Comparison of ENCODE assay signal across 1 cellular context in the genomic region with DNA sequence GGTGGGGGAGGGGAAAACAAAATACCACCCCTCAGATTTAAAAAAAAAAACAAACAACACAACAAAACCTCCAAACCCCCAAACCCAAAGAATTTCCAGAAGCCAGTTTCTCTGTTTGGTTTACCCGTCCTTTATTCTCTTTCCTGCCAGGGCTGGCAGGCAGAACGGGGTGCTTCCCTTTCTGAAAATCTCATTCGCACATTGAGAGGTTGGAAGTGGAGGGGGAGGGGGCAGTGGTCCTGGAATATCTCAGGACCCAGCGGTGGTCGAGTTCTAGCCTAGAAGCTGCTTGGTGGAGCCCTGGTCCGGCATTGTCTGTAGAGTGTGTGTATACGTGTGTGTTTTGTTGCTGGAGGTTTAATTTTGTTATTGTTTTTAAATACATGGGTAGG.
TF ChIP-seq lines count a peak whose summit lies in the region.

No MANE protein-coding gene starts in this region.

TF ChIP-seq in K562, 482 proteins besides CTCF, POLR2A, EP300 and RAD21 (continues in another document):
- no peak for TF ChIP-seq PHF8 (IDR thresholded peaks at IDR 0.05; ENCODE audit: borderline replicate concordance, low read length)
- no peak for TF ChIP-seq STAT5B (CRISPR knock-in tag; IDR thresholded peaks at IDR 0.05)
- no peak for TF ChIP-seq PRPF4 (IDR thresholded peaks at IDR 0.05; ENCODE audit: insufficient read depth, low read depth, low read length, poor library complexity, severe bottlenecking)
- no peak for TF ChIP-seq MAFK (IDR thresholded peaks at IDR 0.05; ENCODE audit: low read length)
- TF ChIP-seq, protein P1, sequence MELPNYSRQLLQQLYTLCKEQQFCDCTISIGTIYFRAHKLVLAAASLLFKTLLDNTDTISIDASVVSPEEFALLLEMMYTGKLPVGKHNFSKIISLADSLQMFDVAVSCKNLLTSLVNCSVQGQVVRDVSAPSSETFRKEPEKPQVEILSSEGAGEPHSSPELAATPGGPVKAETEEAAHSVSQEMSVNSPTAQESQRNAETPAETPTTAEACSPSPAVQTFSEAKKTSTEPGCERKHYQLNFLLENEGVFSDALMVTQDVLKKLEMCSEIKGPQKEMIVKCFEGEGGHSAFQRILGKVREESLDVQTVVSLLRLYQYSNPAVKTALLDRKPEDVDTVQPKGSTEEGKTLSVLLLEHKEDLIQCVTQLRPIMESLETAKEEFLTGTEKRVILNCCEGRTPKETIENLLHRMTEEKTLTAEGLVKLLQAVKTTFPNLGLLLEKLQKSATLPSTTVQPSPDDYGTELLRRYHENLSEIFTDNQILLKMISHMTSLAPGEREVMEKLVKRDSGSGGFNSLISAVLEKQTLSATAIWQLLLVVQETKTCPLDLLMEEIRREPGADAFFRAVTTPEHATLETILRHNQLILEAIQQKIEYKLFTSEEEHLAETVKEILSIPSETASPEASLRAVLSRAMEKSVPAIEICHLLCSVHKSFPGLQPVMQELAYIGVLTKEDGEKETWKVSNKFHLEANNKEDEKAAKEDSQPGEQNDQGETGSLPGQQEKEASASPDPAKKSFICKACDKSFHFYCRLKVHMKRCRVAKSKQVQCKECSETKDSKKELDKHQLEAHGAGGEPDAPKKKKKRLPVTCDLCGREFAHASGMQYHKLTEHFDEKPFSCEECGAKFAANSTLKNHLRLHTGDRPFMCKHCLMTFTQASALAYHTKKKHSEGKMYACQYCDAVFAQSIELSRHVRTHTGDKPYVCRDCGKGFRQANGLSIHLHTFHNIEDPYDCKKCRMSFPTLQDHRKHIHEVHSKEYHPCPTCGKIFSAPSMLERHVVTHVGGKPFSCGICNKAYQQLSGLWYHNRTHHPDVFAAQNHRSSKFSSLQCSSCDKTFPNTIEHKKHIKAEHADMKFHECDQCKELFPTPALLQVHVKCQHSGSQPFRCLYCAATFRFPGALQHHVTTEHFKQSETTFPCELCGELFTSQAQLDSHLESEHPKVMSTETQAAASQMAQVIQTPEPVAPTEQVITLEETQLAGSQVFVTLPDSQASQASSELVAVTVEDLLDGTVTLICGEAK (IDR thresholded peaks at IDR 0.05) = peak; percentile 50; the same call in 1 of the 2 replicates
- TF ChIP-seq, protein P1 (CRISPR knock-in tag; IDR thresholded peaks at IDR 0.05) = no peak
- TF ChIP-seq ZNF444 (CRISPR knock-in tag; IDR thresholded peaks at IDR 0.05) = no peak
- TF ChIP-seq, protein P2, sequence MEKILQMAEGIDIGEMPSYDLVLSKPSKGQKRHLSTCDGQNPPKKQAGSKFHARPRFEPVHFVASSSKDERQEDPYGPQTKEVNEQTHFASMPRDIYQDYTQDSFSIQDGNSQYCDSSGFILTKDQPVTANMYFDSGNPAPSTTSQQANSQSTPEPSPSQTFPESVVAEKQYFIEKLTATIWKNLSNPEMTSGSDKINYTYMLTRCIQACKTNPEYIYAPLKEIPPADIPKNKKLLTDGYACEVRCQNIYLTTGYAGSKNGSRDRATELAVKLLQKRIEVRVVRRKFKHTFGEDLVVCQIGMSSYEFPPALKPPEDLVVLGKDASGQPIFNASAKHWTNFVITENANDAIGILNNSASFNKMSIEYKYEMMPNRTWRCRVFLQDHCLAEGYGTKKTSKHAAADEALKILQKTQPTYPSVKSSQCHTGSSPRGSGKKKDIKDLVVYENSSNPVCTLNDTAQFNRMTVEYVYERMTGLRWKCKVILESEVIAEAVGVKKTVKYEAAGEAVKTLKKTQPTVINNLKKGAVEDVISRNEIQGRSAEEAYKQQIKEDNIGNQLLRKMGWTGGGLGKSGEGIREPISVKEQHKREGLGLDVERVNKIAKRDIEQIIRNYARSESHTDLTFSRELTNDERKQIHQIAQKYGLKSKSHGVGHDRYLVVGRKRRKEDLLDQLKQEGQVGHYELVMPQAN (IDR thresholded peaks at IDR 0.05; ENCODE audit: borderline replicate concordance) = 0 out of 2 replicates have a peak, but pooled peaks have one; percentile 25
- TF ChIP-seq KDM1A (IDR thresholded peaks at IDR 0.05) = no peak
- no peak for TF ChIP-seq MCM3 (IDR thresholded peaks at IDR 0.05)
- TF ChIP-seq, protein P3, sequence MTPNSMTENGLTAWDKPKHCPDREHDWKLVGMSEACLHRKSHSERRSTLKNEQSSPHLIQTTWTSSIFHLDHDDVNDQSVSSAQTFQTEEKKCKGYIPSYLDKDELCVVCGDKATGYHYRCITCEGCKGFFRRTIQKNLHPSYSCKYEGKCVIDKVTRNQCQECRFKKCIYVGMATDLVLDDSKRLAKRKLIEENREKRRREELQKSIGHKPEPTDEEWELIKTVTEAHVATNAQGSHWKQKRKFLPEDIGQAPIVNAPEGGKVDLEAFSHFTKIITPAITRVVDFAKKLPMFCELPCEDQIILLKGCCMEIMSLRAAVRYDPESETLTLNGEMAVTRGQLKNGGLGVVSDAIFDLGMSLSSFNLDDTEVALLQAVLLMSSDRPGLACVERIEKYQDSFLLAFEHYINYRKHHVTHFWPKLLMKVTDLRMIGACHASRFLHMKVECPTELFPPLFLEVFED (CRISPR knock-in tag; conservative IDR thresholded peaks at IDR 0.05) = no peak
- TF ChIP-seq HCFC1 (IDR thresholded peaks at IDR 0.05; ENCODE audit: low read depth, low read length) = no peak
- no peak for TF ChIP-seq CAMTA2 (CRISPR knock-in tag; conservative IDR thresholded peaks at IDR 0.05)
- TF ChIP-seq PYGO2 (tag; IDR thresholded peaks at IDR 0.05) = no peak
- no peak for TF ChIP-seq TAF9B (IDR thresholded peaks at IDR 0.05; ENCODE audit: partially characterized antibody)
- no peak for TF ChIP-seq PHF21A (IDR thresholded peaks at IDR 0.05; ENCODE audit: borderline replicate concordance, low read depth)
- TF ChIP-seq KAT7 (CRISPR knock-in tag; IDR thresholded peaks at IDR 0.05; ENCODE audit: borderline replicate concordance) = 0 out of 2 replicates have a peak, but pooled peaks have one; percentile 7
- no peak for TF ChIP-seq ZNF3 (CRISPR knock-in tag; IDR thresholded peaks at IDR 0.05)
- TF ChIP-seq, protein P4, sequence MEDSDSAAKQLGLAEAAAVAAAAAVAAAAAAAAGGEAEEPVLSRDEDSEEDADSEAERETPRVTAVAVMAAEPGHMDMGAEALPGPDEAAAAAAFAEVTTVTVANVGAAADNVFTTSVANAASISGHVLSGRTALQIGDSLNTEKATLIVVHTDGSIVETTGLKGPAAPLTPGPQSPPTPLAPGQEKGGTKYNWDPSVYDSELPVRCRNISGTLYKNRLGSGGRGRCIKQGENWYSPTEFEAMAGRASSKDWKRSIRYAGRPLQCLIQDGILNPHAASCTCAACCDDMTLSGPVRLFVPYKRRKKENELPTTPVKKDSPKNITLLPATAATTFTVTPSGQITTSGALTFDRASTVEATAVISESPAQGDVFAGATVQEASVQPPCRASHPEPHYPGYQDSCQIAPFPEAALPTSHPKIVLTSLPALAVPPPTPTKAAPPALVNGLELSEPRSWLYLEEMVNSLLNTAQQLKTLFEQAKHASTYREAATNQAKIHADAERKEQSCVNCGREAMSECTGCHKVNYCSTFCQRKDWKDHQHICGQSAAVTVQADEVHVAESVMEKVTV (CRISPR knock-in tag; IDR thresholded peaks at IDR 0.05) = no peak
- no peak for TF ChIP-seq SP2 (IDR thresholded peaks at IDR 0.05; ENCODE audit: extremely low read depth, low read depth, low read length, poor library complexity, severe bottlenecking)
- TF ChIP-seq, protein P5, sequence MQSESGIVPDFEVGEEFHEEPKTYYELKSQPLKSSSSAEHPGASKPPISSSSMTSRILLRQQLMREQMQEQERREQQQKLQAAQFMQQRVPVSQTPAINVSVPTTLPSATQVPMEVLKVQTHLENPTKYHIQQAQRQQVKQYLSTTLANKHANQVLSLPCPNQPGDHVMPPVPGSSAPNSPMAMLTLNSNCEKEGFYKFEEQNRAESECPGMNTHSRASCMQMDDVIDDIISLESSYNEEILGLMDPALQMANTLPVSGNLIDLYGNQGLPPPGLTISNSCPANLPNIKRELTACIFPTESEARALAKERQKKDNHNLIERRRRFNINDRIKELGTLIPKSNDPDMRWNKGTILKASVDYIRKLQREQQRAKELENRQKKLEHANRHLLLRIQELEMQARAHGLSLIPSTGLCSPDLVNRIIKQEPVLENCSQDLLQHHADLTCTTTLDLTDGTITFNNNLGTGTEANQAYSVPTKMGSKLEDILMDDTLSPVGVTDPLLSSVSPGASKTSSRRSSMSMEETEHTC (IDR thresholded peaks at IDR 0.05) = no peak
- no peak for TF ChIP-seq ADNP (tag; IDR thresholded peaks at IDR 0.05)
- TF ChIP-seq CBX8 (IDR thresholded peaks at IDR 0.05; ENCODE audit: borderline replicate concordance, extremely low read depth, low read depth, low read length, poor library complexity, severe bottlenecking) = no peak
- TF ChIP-seq ZEB2 (IDR thresholded peaks at IDR 0.05) = no peak
- TF ChIP-seq, protein P6, sequence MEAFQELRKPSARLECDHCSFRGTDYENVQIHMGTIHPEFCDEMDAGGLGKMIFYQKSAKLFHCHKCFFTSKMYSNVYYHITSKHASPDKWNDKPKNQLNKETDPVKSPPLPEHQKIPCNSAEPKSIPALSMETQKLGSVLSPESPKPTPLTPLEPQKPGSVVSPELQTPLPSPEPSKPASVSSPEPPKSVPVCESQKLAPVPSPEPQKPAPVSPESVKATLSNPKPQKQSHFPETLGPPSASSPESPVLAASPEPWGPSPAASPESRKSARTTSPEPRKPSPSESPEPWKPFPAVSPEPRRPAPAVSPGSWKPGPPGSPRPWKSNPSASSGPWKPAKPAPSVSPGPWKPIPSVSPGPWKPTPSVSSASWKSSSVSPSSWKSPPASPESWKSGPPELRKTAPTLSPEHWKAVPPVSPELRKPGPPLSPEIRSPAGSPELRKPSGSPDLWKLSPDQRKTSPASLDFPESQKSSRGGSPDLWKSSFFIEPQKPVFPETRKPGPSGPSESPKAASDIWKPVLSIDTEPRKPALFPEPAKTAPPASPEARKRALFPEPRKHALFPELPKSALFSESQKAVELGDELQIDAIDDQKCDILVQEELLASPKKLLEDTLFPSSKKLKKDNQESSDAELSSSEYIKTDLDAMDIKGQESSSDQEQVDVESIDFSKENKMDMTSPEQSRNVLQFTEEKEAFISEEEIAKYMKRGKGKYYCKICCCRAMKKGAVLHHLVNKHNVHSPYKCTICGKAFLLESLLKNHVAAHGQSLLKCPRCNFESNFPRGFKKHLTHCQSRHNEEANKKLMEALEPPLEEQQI (IDR thresholded peaks at IDR 0.05) = no peak
- no peak for TF ChIP-seq E2F3 (CRISPR knock-in tag; IDR thresholded peaks at IDR 0.05)
- TF ChIP-seq FOXA1 (IDR thresholded peaks at IDR 0.05; ENCODE audit: borderline replicate concordance) = no peak
- 0 out of 2 replicates have a peak, but pooled peaks have one; percentile 3 for TF ChIP-seq ZBTB7A (IDR thresholded peaks at IDR 0.05; ENCODE audit: borderline replicate concordance, control insufficient read depth, low read depth, low read length)
- 0 out of 2 replicates have a peak, but pooled peaks have one; percentile 60 for TF ChIP-seq ARID2 (IDR thresholded peaks at IDR 0.05)
- TF ChIP-seq KLF16 (IDR thresholded peaks at IDR 0.05) = no peak
- TF ChIP-seq ZNF699 (CRISPR knock-in tag; IDR thresholded peaks at IDR 0.05; ENCODE audit: insufficient replicate concordance) = no peak
- TF ChIP-seq ZNF57 (CRISPR knock-in tag; IDR thresholded peaks at IDR 0.05) = no peak
- TF ChIP-seq GATAD2A (IDR thresholded peaks at IDR 0.05) = no peak
- TF ChIP-seq, protein P7, sequence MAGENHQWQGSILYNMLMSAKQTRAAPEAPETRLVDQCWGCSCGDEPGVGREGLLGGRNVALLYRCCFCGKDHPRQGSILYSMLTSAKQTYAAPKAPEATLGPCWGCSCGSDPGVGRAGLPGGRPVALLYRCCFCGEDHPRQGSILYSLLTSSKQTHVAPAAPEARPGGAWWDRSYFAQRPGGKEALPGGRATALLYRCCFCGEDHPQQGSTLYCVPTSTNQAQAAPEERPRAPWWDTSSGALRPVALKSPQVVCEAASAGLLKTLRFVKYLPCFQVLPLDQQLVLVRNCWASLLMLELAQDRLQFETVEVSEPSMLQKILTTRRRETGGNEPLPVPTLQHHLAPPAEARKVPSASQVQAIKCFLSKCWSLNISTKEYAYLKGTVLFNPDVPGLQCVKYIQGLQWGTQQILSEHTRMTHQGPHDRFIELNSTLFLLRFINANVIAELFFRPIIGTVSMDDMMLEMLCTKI (IDR thresholded peaks at IDR 0.05; ENCODE audit: partially characterized antibody) = no peak
- TF ChIP-seq HDAC1 (IDR thresholded peaks at IDR 0.05) = 0 out of 4 replicates have a peak, but pooled peaks of 1 of the 2 experiments have one; percentile 21
- TF ChIP-seq ETS2 (tag; IDR thresholded peaks at IDR 0.05; ENCODE audit: borderline replicate concordance, poor library complexity, severe bottlenecking) = no peak
- TF ChIP-seq, protein P8, sequence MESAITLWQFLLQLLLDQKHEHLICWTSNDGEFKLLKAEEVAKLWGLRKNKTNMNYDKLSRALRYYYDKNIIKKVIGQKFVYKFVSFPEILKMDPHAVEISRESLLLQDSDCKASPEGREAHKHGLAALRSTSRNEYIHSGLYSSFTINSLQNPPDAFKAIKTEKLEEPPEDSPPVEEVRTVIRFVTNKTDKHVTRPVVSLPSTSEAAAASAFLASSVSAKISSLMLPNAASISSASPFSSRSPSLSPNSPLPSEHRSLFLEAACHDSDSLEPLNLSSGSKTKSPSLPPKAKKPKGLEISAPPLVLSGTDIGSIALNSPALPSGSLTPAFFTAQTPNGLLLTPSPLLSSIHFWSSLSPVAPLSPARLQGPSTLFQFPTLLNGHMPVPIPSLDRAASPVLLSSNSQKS (CRISPR knock-in tag; IDR thresholded peaks at IDR 0.05) = no peak
- no peak for TF ChIP-seq TEAD2 (tag; IDR thresholded peaks at IDR 0.05)
- TF ChIP-seq LEF1 (IDR thresholded peaks at IDR 0.05) = no peak
- TF ChIP-seq XRCC5 (IDR thresholded peaks at IDR 0.05; ENCODE audit: low read depth, low read length) = no peak
- TF ChIP-seq ZNF408 (CRISPR knock-in tag; IDR thresholded peaks at IDR 0.05; ENCODE audit: low read depth) = no peak
- no peak for TF ChIP-seq GTF2E2 (tag; IDR thresholded peaks at IDR 0.05)
- TF ChIP-seq NCOR1 (IDR thresholded peaks at IDR 0.05) = no peak
